24 cellular contexts compared by ENCODE assay signal in the genomic region with DNA sequence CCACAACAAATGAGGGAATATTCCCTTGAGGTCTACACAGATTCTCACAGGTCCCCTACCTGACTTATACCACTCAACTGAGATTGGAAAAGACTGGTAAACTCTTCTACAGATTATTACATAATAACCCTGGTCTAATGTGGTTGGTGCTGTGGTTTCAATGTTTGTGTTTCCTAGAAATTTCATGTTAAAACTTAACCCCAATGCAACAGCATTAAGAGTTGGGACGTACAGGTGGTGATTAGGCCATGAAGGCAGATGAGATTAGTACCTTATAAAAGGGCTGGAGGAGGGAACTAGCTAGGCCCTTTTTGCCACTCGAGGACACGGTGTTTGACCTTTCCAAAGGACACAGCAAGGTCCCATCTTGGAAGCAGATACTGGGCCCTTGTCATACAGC.
"Had no signal": no experiment of that assay in that cellular context is flagged by ENCODE, and none has a peak within 500 bp of the region (broad histone marks: within the 10 kb centered on the region; RNA-seq: fewer than 3 reads in every experiment).

No MANE protein-coding gene starts in this region.

- H3K4me3 ChIP-seq: colonic mucosa, coronary artery, dorsolateral prefrontal cortex, esophagus muscularis mucosa, esophagus squamous epithelium, gastrocnemius medialis, gastroesophageal sphincter, heart left ventricle, heart right ventricle had no signal

- H3K9me3 ChIP-seq: colonic mucosa, esophagus muscularis mucosa, esophagus squamous epithelium, gastrocnemius medialis, gastroesophageal sphincter, heart left ventricle, heart right ventricle had no signal

- H3K27me3 ChIP-seq: colonic mucosa, dorsolateral prefrontal cortex, esophagus muscularis mucosa, foreskin keratinocyte, gastrocnemius medialis, gastroesophageal sphincter, heart left ventricle, heart right ventricle had no signal

- H3K27ac ChIP-seq: colonic mucosa, coronary artery, dorsolateral prefrontal cortex, epithelial cell of prostate, esophagus muscularis mucosa, esophagus squamous epithelium, foreskin keratinocyte, gastrocnemius medialis, gastroesophageal sphincter, heart left ventricle, heart right ventricle had no signal

- H3K4me1 ChIP-seq: colonic mucosa, esophagus muscularis mucosa, esophagus squamous epithelium, foreskin keratinocyte, gastrocnemius medialis, gastroesophageal sphincter, heart left ventricle, heart right ventricle had no signal

- H3K36me3 ChIP-seq: colonic mucosa, esophagus muscularis mucosa, esophagus squamous epithelium, gastrocnemius medialis, gastroesophageal sphincter, heart left ventricle, heart right ventricle had no signal

- ATAC-seq: effector memory CD8-positive, alpha-beta T cell; esophagus mucosa; foreskin keratinocyte; gastrocnemius medialis; gastroesophageal sphincter; heart left ventricle; heart right ventricle had no signal

- DNase-seq: colonic mucosa; cortex of kidney; dermis blood vessel endothelial cell; dorsolateral prefrontal cortex; effector CD4-positive, alpha-beta T cell; effector CD8-positive, alpha-beta T cell; effector memory CD4-positive, alpha-beta T cell; effector memory CD8-positive, alpha-beta T cell; endodermal cell; erythroblast; esophagus squamous epithelium; foreskin fibroblast; foreskin keratinocyte; foreskin melanocyte; gastrocnemius medialis; glutamatergic neuron; head of caudate nucleus; heart left ventricle; heart right ventricle had no signal
